18 cellular contexts compared by ENCODE assay signal in genomic region chr3:30077746-30078145, GRCh38.
DNase-seq lines count a peak whose midpoint lies in the region; ATAC-seq and TF ChIP-seq lines count a peak whose summit lies in the region.
"Had no signal": no experiment of that assay in that cellular context is flagged by ENCODE, and none has a peak within 500 bp of the region (broad histone marks: within the 10 kb centered on the region; RNA-seq: fewer than 3 reads in every experiment).

No MANE protein-coding gene starts in this region.

- CTCF ChIA-PET in Caco-2 (lab: Charles Lee) (interaction anchor here (1.9 kb wide), 1 partner anchor 122 kb away, joined by 9 read pairs; no protein-coding TSS in a partner anchor), HCT116 (lab: Charles Lee) (no interaction called here), GM10248 (lab: Yijun Ruan, JAX) (interaction anchor here (1.6 kb wide), 1 partner anchor 9 kb away, joined by 3 read pairs; no protein-coding TSS in a partner anchor)

- H3K36me3 Mint-ChIP-seq in Caco-2 (ENCODE audit: insufficient read depth, unreplicated experiment) (peaks cover 6% of the 10 kb centered on the region), chondrocyte (ENCODE audit: low read depth) (peaks cover 5% of the 10 kb centered on the region)
- H3K36me3 Mint-ChIP-seq: CD8-positive, alpha-beta T cell had no signal

- no peak for TF ChIP-seq POLR2A in HCT116 (IDR thresholded peaks at IDR 0.05; ENCODE audit: borderline replicate concordance, extremely low read depth, insufficient read depth, insufficient read length)

- DNase-seq in Caco-2 (peak; percentile 50 to 66), HCT116 (ENCODE audit: low read depth, low spot score) (no peak), hepatocyte (ENCODE audit: low spot score) (no peak), osteoblast (ENCODE audit: insufficient read length, low spot score, missing footprints) (no peak), chondrocyte (ENCODE audit: low spot score) (no peak), HT-29 (ENCODE audit: low spot score) (no peak), GM10248 (ENCODE audit: extremely low spot score) (no peak)
- DNase-seq: AML-193; Calu3; CD4-positive, alpha-beta T cell; CD8-positive, alpha-beta T cell; DMS79 treated with DMSO at 0.1 percent for 48 hours had no signal

- RAD21 ChIA-PET in HCT116 (lab: Charles Lee; ENCODE audit: low non-redundant PET in 1 of 2, low total read pairs in 2 of 2, uncharacterized antibody in 2 of 2, unreplicated experiment in 2 of 2) = no interaction called here

- H3K4me1 Mint-ChIP-seq in Caco-2 (ENCODE audit: low read depth, unreplicated experiment) (peaks cover 33% of the 10 kb centered on the region), chondrocyte (ENCODE audit: low read depth) (peaks cover 7% of the 10 kb centered on the region)

- H3K4me2 ChIP-seq in HCT116 (ENCODE audit: low read length) (no peak overlapping the region), hepatocyte (peak overlapping the region; percentile 37), osteoblast (ENCODE audit: insufficient read depth, low read length) (no peak overlapping the region)
- H3K4me2 ChIP-seq: A549; BLaER1 treated with 17β-estradiol and CSF1 and Interleukin-3, amounts not matched to agents 10 nM and 100 nM had no signal

- intact Hi-C loops in Caco-2 (cut with micrococcal nuclease; ENCODE audit: unreplicated experiment) (no loop called here), HCT116 (cut with micrococcal nuclease) (no loop called here)

- WGBS in hepatocyte (ENCODE audit: low lambda C conversion rate, missing lambda C conversion rate) = 24% methylated on average over 2 of the region's 2 CpGs

- H3K27ac ChIP-seq in HCT116 (ENCODE audit: low read depth, low read length) = no peak overlapping the region
- H3K27ac ChIP-seq in hepatocyte = peak overlapping the region; percentile 55
- H3K27ac ChIP-seq in osteoblast (ENCODE audit: low read depth, low read length) = no peak overlapping the region
- H3K27ac ChIP-seq: 22Rv1; A549; BLaER1 treated with 17β-estradiol and CSF1 and Interleukin-3, amounts not matched to agents 10 nM and 100 nM; C4-2B had no signal

- H3K79me2 ChIP-seq in HCT116 (ENCODE audit: insufficient read depth, low read length) (no peaks in the 10 kb centered on the region), hepatocyte (no peaks in the 10 kb centered on the region), osteoblast (ENCODE audit: insufficient read depth, low read length) (no peaks in the 10 kb centered on the region)

- BruUV-seq in Caco-2 (replicated peaks; lab: Mats Ljungman, UMichigan) (no TSS peak), HCT116 (replicated peaks; lab: Mats Ljungman, UMichigan) (no TSS peak)

- H3K9me3 ChIP-seq in Caco-2 = peaks cover 10% of the 10 kb centered on the region
- no peaks in the 10 kb centered on the region for H3K9me3 ChIP-seq in HCT116 (ENCODE audit: control insufficient read depth in 1 of 2, insufficient read depth in 1 of 2, low read depth in 1 of 2, low read length in 2 of 2)
- H3K9me3 ChIP-seq in hepatocyte (ENCODE audit: low read depth) = no peaks in the 10 kb centered on the region
- H3K9me3 ChIP-seq in osteoblast (ENCODE audit: low read depth, low read length) = no peaks in the 10 kb centered on the region
- H3K9me3 ChIP-seq: BLaER1 treated with 17β-estradiol and CSF1 and Interleukin-3, amounts not matched to agents 10 nM and 100 nM had no signal

- no peaks in the 10 kb centered on the region for H3K27me3 Mint-ChIP-seq in Caco-2 (ENCODE audit: insufficient read depth, unreplicated experiment)
- H3K27me3 Mint-ChIP-seq in chondrocyte (ENCODE audit: low read depth) = peaks cover 1% of the 10 kb centered on the region
- H3K27me3 Mint-ChIP-seq: B cell; CD4-positive, alpha-beta T cell had no signal

- ATAC-seq in HCT116 = no peak
- no peak for ATAC-seq in HG02970 (IDR thresholded peaks at IDR 0.05; ENCODE audit: low FRiP score, unreplicated experiment)
- ATAC-seq: A549; CD8-positive, alpha-beta T cell had no signal

- no peak for TF ChIP-seq CTCF in Caco-2 (IDR thresholded peaks at IDR 0.05; ENCODE audit: insufficient read depth in 1 of 2, low read depth in 1 of 2, low read length in 1 of 2, severe bottlenecking in 1 of 2, unreplicated experiment in 1 of 2)
- no peak for TF ChIP-seq CTCF in HCT116 (IDR thresholded peaks at IDR 0.05 in 2 of 3, conservative IDR thresholded peaks at IDR 0.05 in 1 of 3; ENCODE audit: borderline replicate concordance in 1 of 3, insufficient read depth in 1 of 3, low read depth in 2 of 3, low read length in 2 of 3)
- TF ChIP-seq CTCF in hepatocyte (IDR thresholded peaks at IDR 0.05; ENCODE audit: poor library complexity) = no peak
- TF ChIP-seq CTCF in osteoblast (IDR thresholded peaks at IDR 0.05; ENCODE audit: extremely low read depth, low read depth, low read length) = no peak
- no peak for TF ChIP-seq CTCF in chondrocyte (IDR thresholded peaks at IDR 0.05)
- no peak for TF ChIP-seq CTCF in GM10248 (IDR thresholded peaks at IDR 0.05; ENCODE audit: control extremely low read depth, extremely low read depth, low read depth, missing control alignments)

- H2AFZ ChIP-seq in HCT116 (ENCODE audit: low read depth, low read length, poor library complexity, severe bottlenecking) (peak overlapping the region; percentile 21), hepatocyte (no peak overlapping the region), osteoblast (ENCODE audit: low read length) (peak overlapping the region; percentile 9)

- H3K4me3 Mint-ChIP-seq in Caco-2 (ENCODE audit: unreplicated experiment) (peak overlapping the region; percentile 30), chondrocyte (ENCODE audit: unreplicated experiment) (no peak overlapping the region)
- H3K4me3 Mint-ChIP-seq: B cell; CD4-positive, alpha-beta T cell; CD8-positive, alpha-beta T cell had no signal

- H3K9me2 ChIP-seq in HCT116 (ENCODE audit: insufficient read depth) (no peaks in the 10 kb centered on the region; the same call in 1 of the 2 replicates), hepatocyte (replicated peaks; ENCODE audit: insufficient read depth) (no peaks in the 10 kb centered on the region)

- peak overlapping the region; percentile 63 for H3K27ac Mint-ChIP-seq in Caco-2 (ENCODE audit: unreplicated experiment)
- no peak overlapping the region for H3K27ac Mint-ChIP-seq in chondrocyte (ENCODE audit: unreplicated experiment)
- H3K27ac Mint-ChIP-seq: B cell; CD4-positive, alpha-beta T cell; CD8-positive, alpha-beta T cell had no signal

- H3K9me3 Mint-ChIP-seq in Caco-2 (ENCODE audit: unreplicated experiment) (peaks cover 19% of the 10 kb centered on the region), chondrocyte (ENCODE audit: low read depth) (peaks cover 9% of the 10 kb centered on the region)
- H3K9me3 Mint-ChIP-seq: CD4-positive, alpha-beta T cell; CD8-positive, alpha-beta T cell had no signal

- TF ChIP-seq RAD21 in HCT116 (IDR thresholded peaks at IDR 0.05; ENCODE audit: low read depth) = no peak

- H3K4me3 ChIP-seq in Caco-2 (ENCODE audit: low read depth, low read length) (no peak overlapping the region), HCT116 (replicated peaks in 1 of 2; ENCODE audit: low read depth in 1 of 2, low read length in 2 of 2) (no peak overlapping the region), hepatocyte (no peak overlapping the region), osteoblast (ENCODE audit: insufficient read depth, low read length) (no peak overlapping the region)
- H3K4me3 ChIP-seq: A549; BLaER1 treated with 17β-estradiol and CSF1 and Interleukin-3, amounts not matched to agents 10 nM and 100 nM had no signal

- POLR2A ChIA-PET in Caco-2 (lab: Charles Lee) (interaction anchor here (0.6 kb wide), 1 partner anchor 1455 kb away, joined by 3 read pairs; no protein-coding TSS in a partner anchor), HCT116 (lab: Charles Lee) (no interaction called here), GM10248 (lab: Yijun Ruan, JAX) (no interaction called here)

- H4K20me1 ChIP-seq in HCT116 (ENCODE audit: insufficient read depth) (no peaks in the 10 kb centered on the region), hepatocyte (ENCODE audit: insufficient read depth, poor library complexity, severe bottlenecking) (no peaks in the 10 kb centered on the region), osteoblast (ENCODE audit: insufficient read depth, low read length) (no peaks in the 10 kb centered on the region)
- H4K20me1 ChIP-seq: BLaER1 treated with 17β-estradiol and CSF1 and Interleukin-3, amounts not matched to agents 10 nM and 100 nM had no signal

- H3K9ac ChIP-seq in HCT116 (ENCODE audit: low read length) = no peak overlapping the region
- H3K9ac ChIP-seq: BLaER1 treated with 17β-estradiol and CSF1 and Interleukin-3, amounts not matched to agents 10 nM and 100 nM had no signal

- H3K27me3 ChIP-seq in Caco-2 (replicated peaks; ENCODE audit: control insufficient read depth, insufficient read depth, low read length) (no peaks in the 10 kb centered on the region), HCT116 (ENCODE audit: insufficient read depth, low read length) (no peaks in the 10 kb centered on the region), hepatocyte (no peaks in the 10 kb centered on the region), osteoblast (ENCODE audit: insufficient read depth, low read length) (no peaks in the 10 kb centered on the region)
- H3K27me3 ChIP-seq: BLaER1 treated with 17β-estradiol and CSF1 and Interleukin-3, amounts not matched to agents 10 nM and 100 nM had no signal

- H3K4me1 ChIP-seq in Caco-2 = peaks cover 35% of the 10 kb centered on the region
- H3K4me1 ChIP-seq in HCT116 (ENCODE audit: control insufficient read depth in 1 of 2, insufficient read depth in 2 of 2, low read length in 2 of 2) = peaks cover 10 to 21% of the 10 kb centered on the region in 2 experiments; a peak in 3 of 4 replicates
- H3K4me1 ChIP-seq in hepatocyte (ENCODE audit: insufficient read depth) = peaks cover 16% of the 10 kb centered on the region
- H3K4me1 ChIP-seq in osteoblast (ENCODE audit: insufficient read depth, low read length) = no peaks in the 10 kb centered on the region
- H3K4me1 ChIP-seq: BLaER1 treated with 17β-estradiol and CSF1 and Interleukin-3, amounts not matched to agents 10 nM and 100 nM had no signal

- H3K36me3 ChIP-seq in Caco-2 (ENCODE audit: control insufficient read depth, insufficient read depth, low read length) (no peaks in the 10 kb centered on the region), HCT116 (ENCODE audit: control insufficient read depth in 1 of 2, insufficient read depth in 2 of 2, low read length in 2 of 2) (no peaks in the 10 kb centered on the region), hepatocyte (replicated peaks; ENCODE audit: insufficient read depth, low read depth) (no peaks in the 10 kb centered on the region), osteoblast (ENCODE audit: insufficient read depth, low read length) (no peaks in the 10 kb centered on the region)
- H3K36me3 ChIP-seq: BLaER1 treated with 17β-estradiol and CSF1 and Interleukin-3, amounts not matched to agents 10 nM and 100 nM had no signal

TF ChIP-seq in HCT116, 20 proteins besides CTCF, POLR2A, EP300 and RAD21 (continues in another document):
- TF ChIP-seq EZH2phosphoT487 (IDR thresholded peaks at IDR 0.05; ENCODE audit: borderline replicate concordance) = no peak
- no peak for TF ChIP-seq POLR2AphosphoS5 (IDR thresholded peaks at IDR 0.05; ENCODE audit: low read depth, low read length)
- no peak for TF ChIP-seq JUND (IDR thresholded peaks at IDR 0.05)
- TF ChIP-seq SIN3A (IDR thresholded peaks at IDR 0.05; ENCODE audit: low read depth) = no peak

Comparison
In these comparisons a context has a peak if more than half of its experiments do, and no peak if none do; other contexts are left out.
1. DNase-seq: peak in Caco-2 (2 of 2); none in HCT116 (single experiment), hepatocyte (single experiment), osteoblast (single experiment), chondrocyte (single experiment), HT-29 (single experiment) and GM10248 (single experiment).